9 cellular contexts compared by ENCODE assay signal in the genomic region with DNA sequence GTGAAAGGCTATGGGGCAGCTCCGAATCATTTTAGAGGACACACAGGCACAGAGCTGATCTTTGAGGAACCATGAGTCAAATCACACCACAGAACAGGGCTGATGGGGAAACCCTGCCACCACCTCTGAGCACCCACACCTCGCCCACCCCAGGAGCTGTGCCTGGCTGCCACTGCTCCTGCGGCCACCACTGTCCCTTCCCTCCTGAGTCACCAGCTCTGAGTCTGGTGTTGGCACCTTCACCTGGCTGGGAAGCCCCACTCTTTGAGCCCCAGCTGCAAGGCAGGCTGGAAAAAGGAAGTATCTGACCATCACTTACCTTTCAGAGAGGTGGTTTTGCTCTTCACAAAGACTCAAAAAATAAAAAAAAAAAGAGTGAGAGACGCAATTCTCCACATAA.
A peak's percentile ranks its signal among the peaks of the same experiment; 100 is the strongest.
DNase-seq lines count a peak whose midpoint lies in the region; ATAC-seq and TF ChIP-seq lines count a peak whose summit lies in the region.
"Had no signal": no experiment of that assay in that cellular context is flagged by ENCODE, and none has a peak within 500 bp of the region (broad histone marks: within the 10 kb centered on the region; RNA-seq: fewer than 3 reads in every experiment).

No MANE protein-coding gene starts in this region.

- no peaks in the 10 kb centered on the region for H3K9me3 ChIP-seq in prostate gland

- H3K36me3 ChIP-seq in prostate gland, result no peaks in the 10 kb centered on the region

- WGBS in prostate gland, result 96% methylated on average over 4 of the region's 4 CpGs

- H3K27ac ChIP-seq in prostate gland, result no peak overlapping the region

- H3K27me3 ChIP-seq in prostate gland (replicated peaks; ENCODE audit: insufficient read depth), result no peaks in the 10 kb centered on the region

- DNase-seq in stimulated activated CD4-positive, alpha-beta T cell treated with anti-CD3 and anti-CD28 coated beads, Interleukin-1b, Interleukin-23, amount 100 ng/mL, for 48 hours, result peak; percentile 49
- DNase-seq in stimulated activated CD4-positive, alpha-beta T cell treated with anti-CD3 and anti-CD28 coated beads, Interleukin-4, amount 100 ng/mL, for 24 hours, result no peak
- DNase-seq in RPMI8226, result peak; percentile 19
- DNase-seq in UCSD-AML1 (lab: John Stamatoyannopoulos, UW; ENCODE audit: unreplicated experiment), result no peak
- no peak for DNase-seq in Ammon's horn (ENCODE audit: low spot score)
- DNase-seq in NCI-H510A treated with DMSO at 0.1 percent for 48 hours (lab: John Stamatoyannopoulos, UW), result no peak
- DNase-seq in prostate gland (ENCODE audit: low spot score), result no peak
- DNase-seq: kidney glomerular epithelial cell had no signal

- TF ChIP-seq CTCF in prostate gland (IDR thresholded peaks at IDR 0.05), result no peak

- no peak overlapping the region for H3K4me3 ChIP-seq in prostate gland

- no peaks in the 10 kb centered on the region for H3K4me1 ChIP-seq in prostate gland (replicated peaks)

- no peak for TF ChIP-seq POLR2A in prostate gland (IDR thresholded peaks at IDR 0.05)

- intact Hi-C loops in prostate gland (cut with DNase I), result no loop called here

- ATAC-seq in HG02759 (IDR thresholded peaks at IDR 0.05; ENCODE audit: unreplicated experiment), result peak; percentile 64

Comparison
In these comparisons a context has a peak if more than half of its experiments do, and no peak if none do; other contexts are left out.
1. DNase-seq: peak in stimulated activated CD4-positive, alpha-beta T cell treated with anti-CD3 and anti-CD28 coated beads, Interleukin-1b, Interleukin-23, amount 100 ng/mL, for 48 hours (single experiment) and RPMI8226 (single experiment); none in stimulated activated CD4-positive, alpha-beta T cell treated with anti-CD3 and anti-CD28 coated beads, Interleukin-4, amount 100 ng/mL, for 24 hours (single experiment), UCSD-AML1 (single experiment), Ammon's horn (single experiment), NCI-H510A treated with DMSO at 0.1 percent for 48 hours (single experiment) and prostate gland (single experiment).